9 cellular contexts compared by ENCODE assay signal in the genomic region with DNA sequence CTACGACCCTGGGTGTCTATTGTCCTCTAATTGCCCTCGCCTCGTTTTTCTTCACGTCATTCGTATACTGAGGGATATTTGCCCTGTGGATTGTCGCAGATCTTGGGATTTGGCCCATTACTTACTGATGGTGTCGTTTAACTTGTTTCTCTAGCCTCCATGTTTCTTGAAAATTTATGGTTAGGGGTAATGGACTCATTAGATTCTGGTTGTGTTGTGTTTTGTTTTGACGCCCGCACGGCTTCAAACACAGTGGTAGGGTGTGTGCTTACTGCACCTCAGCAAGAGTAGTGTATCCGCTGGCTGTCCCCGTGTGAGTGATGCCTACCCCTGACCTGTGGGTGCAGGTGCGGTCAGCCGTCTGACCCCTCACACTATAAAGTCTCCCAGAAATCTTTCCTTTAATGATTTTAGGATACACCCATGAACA. TPM values are rescaled to one million over a fixed set of nuclear protein-coding genes. Genes with fewer than 3 reads are reported as not detected.
DNase-seq lines count a peak whose midpoint lies in the region; ATAC-seq, FAIRE-seq and TF ChIP-seq lines count a peak whose summit lies in the region.
"Had no signal": no experiment of that assay in that cellular context is flagged by ENCODE, and none has a peak within 500 bp of the region (broad histone marks: within the 10 kb centered on the region; RNA-seq: fewer than 3 reads in every experiment).

No MANE protein-coding gene starts in this region.

- peak overlapping the region; percentile 96 to 100 (median 100) for H3K27ac Mint-ChIP-seq in naive thymus-derived CD4-positive, alpha-beta T cell

- CTCF ChIA-PET in H1 (lab: Charles Lee; ENCODE audit: partially characterized antibody): interaction anchor here (1.3 kb wide), 1 partner anchor 47 kb away, joined by 3 read pairs; no protein-coding TSS in a partner anchor
- CTCF ChIA-PET in naive thymus-derived CD4-positive, alpha-beta T cell (lab: Charles Lee): interaction anchor here (1.0 kb wide), 2 partner anchors 46 to 277 kb away, joined by 3 to 4 read pairs; no protein-coding TSS in a partner anchor

- H3K4me3 ChIP-seq in SU-DHL-6 (ENCODE audit: insufficient read depth, low read length, poor library complexity, severe bottlenecking): peak overlapping the region; percentile 49
- H3K4me3 ChIP-seq in H1 (ENCODE audit: extremely low read depth in 1 of 4, insufficient read depth in 2 of 4, low read depth in 3 of 4, low read length in 4 of 4): peak overlapping the region; percentile 48 to 93 (median 90)
- peak overlapping the region; percentile 85 for H3K4me3 ChIP-seq in naive thymus-derived CD4-positive, alpha-beta T cell (ENCODE audit: low read length)

- no peaks in the 10 kb centered on the region for H3K9me3 ChIP-seq in SU-DHL-6 (ENCODE audit: insufficient read depth, low read length)
- no peaks in the 10 kb centered on the region for H3K9me3 ChIP-seq in H1 (ENCODE audit: insufficient read depth in 2 of 2, low read depth in 1 of 2, low read length in 1 of 2)
- H3K9me3 ChIP-seq in naive thymus-derived CD4-positive, alpha-beta T cell (ENCODE audit: control insufficient read depth in 2 of 3, low read length in 3 of 3): no peaks in the 10 kb centered on the region

- no peaks in the 10 kb centered on the region for H3K27me3 ChIP-seq in SU-DHL-6 (ENCODE audit: low read length)
- H3K27me3 ChIP-seq in H1 (replicated peaks in 1 of 4; ENCODE audit: control insufficient read depth in 3 of 4, extremely low read depth in 1 of 4, insufficient read depth in 3 of 4, low read length in 3 of 4): no peaks in the 10 kb centered on the region; a peak in 1 of 7 replicates
- H3K27me3 ChIP-seq in naive thymus-derived CD4-positive, alpha-beta T cell (ENCODE audit: control insufficient read depth in 2 of 2, insufficient read depth in 2 of 2, low read length in 2 of 2): no peaks in the 10 kb centered on the region

- intact Hi-C loops in naive thymus-derived CD4-positive, alpha-beta T cell (cut with micrococcal nuclease): loop anchor here (1.0 to 5.0 kb wide), 15 partner anchors 48 to 1645 kb away; a partner anchor contains a TSS

- H3K4me2 ChIP-seq in SU-DHL-6 (ENCODE audit: low read depth, low read length, poor library complexity, severe bottlenecking): peak overlapping the region; percentile 93
- H3K4me2 ChIP-seq in H1 (ENCODE audit: insufficient read depth in 1 of 2, low read depth in 2 of 2, low read length in 2 of 2): peak overlapping the region; percentile 86 to 99

- no peaks in the 10 kb centered on the region for H3K36me3 ChIP-seq in SU-DHL-6 (ENCODE audit: low read length)
- H3K36me3 ChIP-seq in H1 (ENCODE audit: control insufficient read depth in 2 of 4, insufficient read depth in 4 of 4, low read length in 3 of 4): no peaks in the 10 kb centered on the region
- no peaks in the 10 kb centered on the region for H3K36me3 ChIP-seq in naive thymus-derived CD4-positive, alpha-beta T cell (ENCODE audit: control insufficient read depth in 2 of 3, insufficient read depth in 3 of 3, low read length in 3 of 3)

- no peak overlapping the region for H2BK15ac ChIP-seq in H1 (ENCODE audit: low read length)

- H3K23me2 ChIP-seq in H1 (ENCODE audit: low read depth, low read length): peaks cover 18% of the 10 kb centered on the region

- no peak for TF ChIP-seq POLR2A in H1 (IDR thresholded peaks at IDR 0.05; ENCODE audit: control extremely low read depth in 1 of 2, low read depth in 2 of 2, low read length in 2 of 2)

- H3K4me3 Mint-ChIP-seq in naive thymus-derived CD4-positive, alpha-beta T cell: peak overlapping the region; percentile 91 to 98 (median 94)

- H2BK5ac ChIP-seq in H1 (ENCODE audit: low read depth, low read length): no peak overlapping the region

- DNase-seq in activated effector memory CD4-positive, alpha-beta T cell treated with anti-CD3 and anti-CD28 coated beads, Interleukin-2, amount 50 U/mL, for 16 hours: peak; percentile 64
- DNase-seq in activated effector memory CD4-positive, alpha-beta T cell treated with Interleukin-2 at 50 U/mL for 16 hours: no peak
- DNase-seq in H1 (ENCODE audit: low read depth in 1 of 2, low spot score in 2 of 2): no peak
- peak in 7 of 9 donors; percentile 13 to 46 (median 33) for DNase-seq in naive thymus-derived CD4-positive, alpha-beta T cell
- DNase-seq in frontal cortex (ENCODE audit: low spot score in 2 of 2): no peak

- H3K4me1 ChIP-seq in H1 (replicated peaks in 1 of 4; ENCODE audit: control insufficient read depth in 3 of 4, insufficient read depth in 4 of 4, low read length in 3 of 4): peaks cover 0 to 4% (median 2%) of the 10 kb centered on the region in 4 experiments; a peak in 3 of 7 replicates
- peaks cover 0 to 9% of the 10 kb centered on the region in 2 donors for H3K4me1 ChIP-seq in naive thymus-derived CD4-positive, alpha-beta T cell (ENCODE audit: control insufficient read depth in 2 of 2, insufficient read depth in 2 of 2, low read length in 2 of 2)

- peaks cover 0 to 33% (median 0%) of the 10 kb centered on the region in 5 donors for H3K27me3 Mint-ChIP-seq in naive thymus-derived CD4-positive, alpha-beta T cell

- H3K9me3 Mint-ChIP-seq in naive thymus-derived CD4-positive, alpha-beta T cell: peaks cover 0 to 9% (median 0%) of the 10 kb centered on the region in 11 donors

- no peak for ATAC-seq in naive thymus-derived CD4-positive, alpha-beta T cell
- no peak for ATAC-seq in HG03039 (IDR thresholded peaks at IDR 0.05; ENCODE audit: unreplicated experiment)
- no peak for ATAC-seq in HG02623 (IDR thresholded peaks at IDR 0.05; ENCODE audit: unreplicated experiment)

- H2BK20ac ChIP-seq in H1 (ENCODE audit: low read length): no peak overlapping the region

- H3K9me2 ChIP-seq in SU-DHL-6 (replicated peaks; ENCODE audit: insufficient read depth, low read length): no peaks in the 10 kb centered on the region

- H4K8ac ChIP-seq in H1 (ENCODE audit: extremely low read depth, insufficient read depth, low read length): no peak overlapping the region

- H2AFZ ChIP-seq in SU-DHL-6 (ENCODE audit: low read depth, low read length, severe bottlenecking) (peak overlapping the region; percentile 96), H1 (ENCODE audit: low read length) (peak overlapping the region; percentile 90)

- H3K79me1 ChIP-seq in H1 (ENCODE audit: low read depth, low read length): no peaks in the 10 kb centered on the region

- H4K5ac ChIP-seq in H1 (ENCODE audit: insufficient read length, low read depth, low read length): no peak overlapping the region

- H3K23ac ChIP-seq in H1 (ENCODE audit: insufficient read length): no peak overlapping the region

- H3F3A ChIP-seq in SU-DHL-6 (ENCODE audit: insufficient read depth): peaks cover 20% of the 10 kb centered on the region

- POLR2A ChIA-PET in H1 (lab: Charles Lee; ENCODE audit: partially characterized antibody): interaction anchor here (1.0 to 2.4 kb wide), 2 partner anchors 127 to 167 kb away, joined by 3 to 17 read pairs; a partner anchor contains a TSS
- POLR2A ChIA-PET in naive thymus-derived CD4-positive, alpha-beta T cell (lab: Charles Lee): interaction anchor here (0.6 to 3.0 kb wide), 7 partner anchors 10 to 643 kb away, joined by 3 to 46 read pairs (median 4); a partner anchor contains a TSS

- H3K79me2 ChIP-seq in SU-DHL-6 (ENCODE audit: insufficient read depth, low read length) (no peaks in the 10 kb centered on the region), H1 (ENCODE audit: control insufficient read depth in 1 of 2, insufficient read depth in 2 of 2, low read length in 2 of 2) (no peaks in the 10 kb centered on the region)

- H3K9ac ChIP-seq in SU-DHL-6 (ENCODE audit: low read length) (peak overlapping the region; percentile 49), H1 (replicated peaks in 1 of 4; ENCODE audit: extremely low read depth in 1 of 4, low read depth in 3 of 4, low read length in 3 of 4) (peak overlapping the region in 3 of 4 experiments; percentile 15 to 70 (median 34); a peak in 5 of 7 replicates)

- H3K4me1 Mint-ChIP-seq in naive thymus-derived CD4-positive, alpha-beta T cell: peaks cover 2 to 46% (median 21%) of the 10 kb centered on the region in 7 donors

- TF ChIP-seq RAD21 in H1 (IDR thresholded peaks at IDR 0.05 in 1 of 2, conservative IDR thresholded peaks at IDR 0.05 in 1 of 2; ENCODE audit: low read depth in 2 of 2, low read length in 2 of 2): no peak

- H3K4ac ChIP-seq in H1 (replicated peaks; ENCODE audit: insufficient read length, low read depth, low read length): no peak overlapping the region

- TF ChIP-seq CTCF in SU-DHL-6 (IDR thresholded peaks at IDR 0.05; ENCODE audit: insufficient read depth, low read length, poor library complexity, severe bottlenecking) (no peak), H1 (IDR thresholded peaks at IDR 0.05; ENCODE audit: control extremely low read depth in 1 of 3, insufficient read depth in 1 of 3, low read depth in 1 of 3, low read length in 3 of 3) (no peak)

- no peak overlapping the region for H4K91ac ChIP-seq in H1 (replicated peaks; ENCODE audit: insufficient read length, low read length)

- 16% methylated on average over 14 of the region's 14 CpGs; no CpG with 5 or more reads in 1 of the 2 experiments for WGBS in H1 (ENCODE audit: extremely low coverage in 1 of 2, insufficient coverage in 1 of 2, insufficient read length in 1 of 2, insufficient replicate concordance in 2 of 2, low coverage in 1 of 2, low lambda C conversion rate in 2 of 2, missing lambda C conversion rate in 1 of 2), 2 experiments

- H2BK12ac ChIP-seq in H1 (ENCODE audit: low read depth, low read length): no peak overlapping the region

- TF ChIP-seq EP300 in H1 (IDR thresholded peaks at IDR 0.05; ENCODE audit: borderline replicate concordance in 1 of 2, low read depth in 2 of 2, low read length in 2 of 2): no peak

- FAIRE-seq in H1 (lab: Jason Lieb, UNC) (no peak), frontal cortex (lab: Jason Lieb, UNC) (no peak)
- FAIRE-seq: endometrium had no signal

- no peak overlapping the region for H3K27ac ChIP-seq in SU-DHL-6 (ENCODE audit: low read depth, low read length)
- H3K27ac ChIP-seq in H1 (ENCODE audit: low read depth, low read length): no peak overlapping the region
- peak overlapping the region; percentile 92 for H3K27ac ChIP-seq in naive thymus-derived CD4-positive, alpha-beta T cell (ENCODE audit: low read depth, low read length)

- H4K20me1 ChIP-seq in SU-DHL-6 (ENCODE audit: low read depth, low read length) (no peaks in the 10 kb centered on the region), H1 (replicated peaks in 1 of 2; ENCODE audit: control insufficient read depth in 1 of 2, insufficient read depth in 2 of 2, low read length in 2 of 2) (peaks cover 0 to 2% of the 10 kb centered on the region in 2 experiments)

- no peak overlapping the region for H3K56ac ChIP-seq in H1 (replicated peaks; ENCODE audit: insufficient read length, low read depth, low read length)

- no peak overlapping the region for H2AK5ac ChIP-seq in H1 (ENCODE audit: low read depth, low read length)

- no peak overlapping the region for H2BK120ac ChIP-seq in H1 (replicated peaks; ENCODE audit: low read depth, low read length)

- H3K14ac ChIP-seq in H1 (ENCODE audit: insufficient read length): no peak overlapping the region

- no peaks in the 10 kb centered on the region for H3K36me3 Mint-ChIP-seq in naive thymus-derived CD4-positive, alpha-beta T cell

- H3K18ac ChIP-seq in H1 (ENCODE audit: extremely low read depth, low read length): no peak overlapping the region

RNA-seq across cellular contexts. Expression of a gene that starts 0.9 kb away (rescaled TPM):
- not detected in 2 replicates for total RNA-seq in H1 (2021; fragmentation: NEBNext Ultra II Directional; extraction: Animal tissue kit (Norgen Biotek cat#: 25700))
- polyA plus RNA-seq in H1 (2011; rRNA removed): not detected in 2 replicates
- not detected for polyA plus RNA-seq in H1 (2011; cell fraction: cytosol; rRNA removed)
- not detected for polyA plus RNA-seq in H1 (2011; cell fraction: nucleus; rRNA removed)
- not detected in 4 replicates for polyA plus RNA-seq in H1 (2012, experiment 1 of 2)
- not detected for polyA plus RNA-seq in H1 (2012, experiment 2 of 2)
- not detected for polyA plus RNA-seq in H1 (2013, experiment 1 of 2)
- polyA plus RNA-seq in H1 (2013, experiment 2 of 2): not detected
- polyA minus RNA-seq in H1 (2011; rRNA and poly(A)+ RNA removed): under 0.01 TPM in 2 replicates
- polyA minus RNA-seq in H1 (2011; cell fraction: cytosol; rRNA and poly(A)+ RNA removed): not detected
- polyA minus RNA-seq in H1 (2011; cell fraction: nucleus; rRNA and poly(A)+ RNA removed): not detected
- total RNA-seq in naive thymus-derived CD4-positive, alpha-beta T cell: not detected
- not detected for polyA plus RNA-seq in naive thymus-derived CD4-positive, alpha-beta T cell
- total RNA-seq in frontal cortex: not detected

RNA-seq across cellular contexts. Expression of a gene that starts 2.1 kb away (rescaled TPM):
- not detected in 2 replicates for total RNA-seq in H1 (2021; fragmentation: NEBNext Ultra II Directional; extraction: Animal tissue kit (Norgen Biotek cat#: 25700))
- not detected in 2 replicates for polyA plus RNA-seq in H1 (2011; rRNA removed)
- polyA plus RNA-seq in H1 (2011; cell fraction: cytosol; rRNA removed): not detected
- not detected for polyA plus RNA-seq in H1 (2011; cell fraction: nucleus; rRNA removed)
- not detected in 4 replicates for polyA plus RNA-seq in H1 (2012, experiment 1 of 2)
- polyA plus RNA-seq in H1 (2012, experiment 2 of 2): not detected
- not detected for polyA plus RNA-seq in H1 (2013, experiment 1 of 2)
- polyA plus RNA-seq in H1 (2013, experiment 2 of 2): not detected
- under 0.01 TPM in 2 replicates for polyA minus RNA-seq in H1 (2011; rRNA and poly(A)+ RNA removed)
- not detected for polyA minus RNA-seq in H1 (2011; cell fraction: cytosol; rRNA and poly(A)+ RNA removed)
- polyA minus RNA-seq in H1 (2011; cell fraction: nucleus; rRNA and poly(A)+ RNA removed): not detected
- total RNA-seq in naive thymus-derived CD4-positive, alpha-beta T cell: not detected
- polyA plus RNA-seq in naive thymus-derived CD4-positive, alpha-beta T cell: not detected
- total RNA-seq in frontal cortex: not detected

Comparison
In these comparisons a context has a peak if more than half of its experiments do, and no peak if none do; other contexts are left out.
1. DNase-seq: peak in activated effector memory CD4-positive, alpha-beta T cell treated with anti-CD3 and anti-CD28 coated beads, Interleukin-2, amount 50 U/mL, for 16 hours (single experiment) and naive thymus-derived CD4-positive, alpha-beta T cell (7 of 9); none in activated effector memory CD4-positive, alpha-beta T cell treated with Interleukin-2 at 50 U/mL for 16 hours (single experiment), H1 (0 of 2) and frontal cortex (0 of 2).
2. Peak in every context shown above with its lines, with median percentiles within 50 percentile points of each other: H3K4me3 ChIP-seq.